ENCODE assay signal across 1 cellular context in the genomic region with DNA sequence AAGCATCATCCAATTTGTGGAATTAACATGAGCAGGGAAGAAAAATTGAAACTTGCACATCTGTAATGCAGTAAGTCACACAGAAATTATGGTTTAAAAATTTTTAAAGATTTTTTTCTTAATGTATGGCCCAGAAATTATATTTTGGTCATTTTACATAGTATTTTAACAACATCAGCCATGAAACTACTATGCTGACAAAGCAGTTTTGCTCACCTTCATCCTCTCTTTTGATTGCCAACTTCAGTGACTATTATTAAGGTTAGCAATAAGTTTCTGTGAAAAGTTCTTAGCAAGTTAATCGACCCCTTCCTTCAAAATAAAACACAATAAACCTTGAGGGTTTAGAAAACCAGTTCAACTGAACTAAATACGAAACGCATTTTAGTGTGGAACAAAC.
TF ChIP-seq lines count a peak whose summit lies in the region.

No MANE protein-coding gene starts in this region.

TF ChIP-seq in GM23338, 12 proteins besides CTCF, POLR2A, EP300 and RAD21 (continued from another document):
- TF ChIP-seq, protein P1, sequence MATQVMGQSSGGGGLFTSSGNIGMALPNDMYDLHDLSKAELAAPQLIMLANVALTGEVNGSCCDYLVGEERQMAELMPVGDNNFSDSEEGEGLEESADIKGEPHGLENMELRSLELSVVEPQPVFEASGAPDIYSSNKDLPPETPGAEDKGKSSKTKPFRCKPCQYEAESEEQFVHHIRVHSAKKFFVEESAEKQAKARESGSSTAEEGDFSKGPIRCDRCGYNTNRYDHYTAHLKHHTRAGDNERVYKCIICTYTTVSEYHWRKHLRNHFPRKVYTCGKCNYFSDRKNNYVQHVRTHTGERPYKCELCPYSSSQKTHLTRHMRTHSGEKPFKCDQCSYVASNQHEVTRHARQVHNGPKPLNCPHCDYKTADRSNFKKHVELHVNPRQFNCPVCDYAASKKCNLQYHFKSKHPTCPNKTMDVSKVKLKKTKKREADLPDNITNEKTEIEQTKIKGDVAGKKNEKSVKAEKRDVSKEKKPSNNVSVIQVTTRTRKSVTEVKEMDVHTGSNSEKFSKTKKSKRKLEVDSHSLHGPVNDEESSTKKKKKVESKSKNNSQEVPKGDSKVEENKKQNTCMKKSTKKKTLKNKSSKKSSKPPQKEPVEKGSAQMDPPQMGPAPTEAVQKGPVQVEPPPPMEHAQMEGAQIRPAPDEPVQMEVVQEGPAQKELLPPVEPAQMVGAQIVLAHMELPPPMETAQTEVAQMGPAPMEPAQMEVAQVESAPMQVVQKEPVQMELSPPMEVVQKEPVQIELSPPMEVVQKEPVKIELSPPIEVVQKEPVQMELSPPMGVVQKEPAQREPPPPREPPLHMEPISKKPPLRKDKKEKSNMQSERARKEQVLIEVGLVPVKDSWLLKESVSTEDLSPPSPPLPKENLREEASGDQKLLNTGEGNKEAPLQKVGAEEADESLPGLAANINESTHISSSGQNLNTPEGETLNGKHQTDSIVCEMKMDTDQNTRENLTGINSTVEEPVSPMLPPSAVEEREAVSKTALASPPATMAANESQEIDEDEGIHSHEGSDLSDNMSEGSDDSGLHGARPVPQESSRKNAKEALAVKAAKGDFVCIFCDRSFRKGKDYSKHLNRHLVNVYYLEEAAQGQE (IDR thresholded peaks at IDR 0.05; ENCODE audit: unreplicated experiment) = no peak
- TF ChIP-seq JUNB (IDR thresholded peaks at IDR 0.05; ENCODE audit: unreplicated experiment) = no peak
- TF ChIP-seq STAT1 (IDR thresholded peaks at IDR 0.05; ENCODE audit: unreplicated experiment) = no peak
- TF ChIP-seq EZH2phosphoT487 (IDR thresholded peaks at IDR 0.05; ENCODE audit: unreplicated experiment) = no peak
- no peak for TF ChIP-seq EZH2 (IDR thresholded peaks at IDR 0.05; ENCODE audit: low read depth, unreplicated experiment)
- no peak for TF ChIP-seq ETS1 (IDR thresholded peaks at IDR 0.05)
TF ChIP-seq in GM23338: peak in this region for 0.
